Comparison of ENCODE assay signal across 1 cellular context in genomic region chr16:83040174-83040573, GRCh38.
TF ChIP-seq lines count a peak whose summit lies in the region.

No MANE protein-coding gene starts in this region.

TF ChIP-seq in IMR-90, 13 proteins besides CTCF, POLR2A, EP300 and RAD21:
- TF ChIP-seq USF2 (IDR thresholded peaks at IDR 0.05; ENCODE audit: low read depth, low read length), result no peak
- TF ChIP-seq FOS (IDR thresholded peaks at IDR 0.05; ENCODE audit: low read depth, low read length), result no peak
- no peak for TF ChIP-seq CHD1 (IDR thresholded peaks at IDR 0.05; ENCODE audit: low read depth, low read length)
- no peak for TF ChIP-seq CEBPB (IDR thresholded peaks at IDR 0.05; ENCODE audit: low read depth, low read length)
- TF ChIP-seq MXI1 (IDR thresholded peaks at IDR 0.05; ENCODE audit: borderline replicate concordance, low read depth, low read length), result no peak
- TF ChIP-seq, protein P1, sequence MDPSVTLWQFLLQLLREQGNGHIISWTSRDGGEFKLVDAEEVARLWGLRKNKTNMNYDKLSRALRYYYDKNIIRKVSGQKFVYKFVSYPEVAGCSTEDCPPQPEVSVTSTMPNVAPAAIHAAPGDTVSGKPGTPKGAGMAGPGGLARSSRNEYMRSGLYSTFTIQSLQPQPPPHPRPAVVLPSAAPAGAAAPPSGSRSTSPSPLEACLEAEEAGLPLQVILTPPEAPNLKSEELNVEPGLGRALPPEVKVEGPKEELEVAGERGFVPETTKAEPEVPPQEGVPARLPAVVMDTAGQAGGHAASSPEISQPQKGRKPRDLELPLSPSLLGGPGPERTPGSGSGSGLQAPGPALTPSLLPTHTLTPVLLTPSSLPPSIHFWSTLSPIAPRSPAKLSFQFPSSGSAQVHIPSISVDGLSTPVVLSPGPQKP (IDR thresholded peaks at IDR 0.05; ENCODE audit: borderline replicate concordance, low read depth, low read length), result no peak
- no peak for TF ChIP-seq BHLHE40 (IDR thresholded peaks at IDR 0.05; ENCODE audit: low read depth, low read length)
- TF ChIP-seq MAFK (IDR thresholded peaks at IDR 0.05; ENCODE audit: low read depth, low read length), result no peak
- TF ChIP-seq RCOR1 (IDR thresholded peaks at IDR 0.05; ENCODE audit: insufficient replicate concordance, low read length), result no peak
- no peak for TF ChIP-seq NFE2L2 (IDR thresholded peaks at IDR 0.05; ENCODE audit: low read depth, low read length)
- TF ChIP-seq RFX5 (IDR thresholded peaks at IDR 0.05; ENCODE audit: low read depth, low read length), result no peak
- no peak for TF ChIP-seq MAZ (IDR thresholded peaks at IDR 0.05; ENCODE audit: borderline replicate concordance, low read depth, low read length)
- no peak for TF ChIP-seq SMC3 (IDR thresholded peaks at IDR 0.05; ENCODE audit: low read depth, low read length)
